In genomic region chr22:40597541-40598453, GRCh38 we compare ENCODE assay signal across 12 cellular contexts. TPM values are rescaled to one million over a fixed set of nuclear protein-coding genes. Genes with fewer than 3 reads are reported as not detected.
DNase-seq lines count a peak whose midpoint lies in the region; ATAC-seq, FAIRE-seq and TF ChIP-seq lines count a peak whose summit lies in the region.
"Had no signal": no experiment of that assay in that cellular context is flagged by ENCODE, and none has a peak within 500 bp of the region (broad histone marks: within the 10 kb centered on the region; RNA-seq: fewer than 3 reads in every experiment).

No MANE protein-coding gene starts in this region.

- CTCF ChIA-PET in activated B cell treated with CpG ODN at 0.5 μM for 24 hours (lab: Charles Lee) = interaction anchor here (0.9 to 1.5 kb wide), 5 partner anchors 9 to 73 kb away, joined by 3 to 5 read pairs (median 4); no protein-coding TSS in a partner anchor

- no peak for ATAC-seq in activated B cell treated with CpG ODN at 0.5 μM for 24 hours (ENCODE audit: low read depth)
- ATAC-seq in foreskin keratinocyte = peak; percentile 39
- no peak for ATAC-seq in GM21528 (IDR thresholded peaks at IDR 0.05; ENCODE audit: low FRiP score, unreplicated experiment)
- ATAC-seq in natural killer cell = no peak

- POLR2A ChIA-PET in activated B cell treated with CpG ODN at 0.5 μM for 24 hours (lab: Charles Lee) = interaction anchor here (0.6 to 1.9 kb wide), 6 partner anchors 8 to 82 kb away, joined by 3 to 12 read pairs (median 4); partner anchors contain the start of gene MRTFA

- H3K27me3 Mint-ChIP-seq in activated B cell treated with CpG ODN at 0.5 μM for 24 hours = no peaks in the 10 kb centered on the region
- no peaks in the 10 kb centered on the region for H3K27me3 Mint-ChIP-seq in natural killer cell (ENCODE audit: low read depth in 2 of 2)
- H3K27me3 Mint-ChIP-seq: brain had no signal

- H3K27ac Mint-ChIP-seq in activated B cell treated with CpG ODN at 0.5 μM for 24 hours (peak overlapping the region; percentile 96), natural killer cell (no peak overlapping the region)

- no peaks in the 10 kb centered on the region for H3K9me3 Mint-ChIP-seq in activated B cell treated with CpG ODN at 0.5 μM for 24 hours
- no peaks in the 10 kb centered on the region for H3K9me3 Mint-ChIP-seq in natural killer cell
- H3K9me3 Mint-ChIP-seq: brain had no signal

- intact Hi-C loops in activated B cell treated with CpG ODN at 0.5 μM for 24 hours (cut with micrococcal nuclease) (no loop called here), natural killer cell (cut with micrococcal nuclease) (no loop called here)

- peaks cover 52% of the 10 kb centered on the region for H3K4me1 ChIP-seq in foreskin keratinocyte

- peak overlapping the region; percentile 53 for H3K27ac ChIP-seq in foreskin keratinocyte

- no peak for DNase-seq in H54 (ENCODE audit: insufficient read length, low spot score)
- no peak for DNase-seq in activated B cell treated with CpG ODN at 0.5 μM for 24 hours
- DNase-seq in foreskin keratinocyte = peak; percentile 76 to 89
- peak; percentile 70 for DNase-seq in retinal pigment epithelial cell (ENCODE audit: low read depth)
- no peak for DNase-seq in NCI-H69 (lab: John Stamatoyannopoulos, UW)
- no peak for DNase-seq in natural killer cell
- no peak for DNase-seq in RKO (ENCODE audit: low spot score)
- DNase-seq: NCI-H446 treated with DMSO at 0.1 percent for 48 hours; stimulated activated CD4-positive, alpha-beta T cell treated with anti-CD3 and anti-CD28 coated beads, Interleukin-2, amount 100 ng/mL, for 24 hours; SW 1271 had no signal

- H3K27me3 ChIP-seq in foreskin keratinocyte = no peaks in the 10 kb centered on the region

- peak; percentile 52 for FAIRE-seq in H54 (lab: Jason Lieb, UNC)

- H3K36me3 Mint-ChIP-seq in activated B cell treated with CpG ODN at 0.5 μM for 24 hours (ENCODE audit: low read depth) (peaks cover 1% of the 10 kb centered on the region), natural killer cell (no peaks in the 10 kb centered on the region)

- TF ChIP-seq CTCF in activated B cell treated with CpG ODN at 0.5 μM for 24 hours (IDR thresholded peaks at IDR 0.05) (no peak), foreskin keratinocyte (conservative IDR thresholded peaks at IDR 0.05) (peak; percentile 37), retinal pigment epithelial cell (conservative IDR thresholded peaks at IDR 0.05; ENCODE audit: low read depth, low read length) (peak; percentile 10), natural killer cell (IDR thresholded peaks at IDR 0.05) (no peak)

- H3K4me3 ChIP-seq in retinal pigment epithelial cell (ENCODE audit: low read length) = no peak overlapping the region

- peak overlapping the region; percentile 29 for H3K4me3 Mint-ChIP-seq in activated B cell treated with CpG ODN at 0.5 μM for 24 hours
- no peak overlapping the region for H3K4me3 Mint-ChIP-seq in natural killer cell

- TF ChIP-seq POLR2A in H54 (IDR thresholded peaks at IDR 0.05; ENCODE audit: low read depth, low read length) = no peak

- peaks cover 66% of the 10 kb centered on the region for H3K4me1 Mint-ChIP-seq in activated B cell treated with CpG ODN at 0.5 μM for 24 hours
- H3K4me1 Mint-ChIP-seq in natural killer cell = peaks cover 48 to 60% of the 10 kb centered on the region in 2 donors

RNA-seq across cellular contexts. Expression of gene MRTFA, which starts 38.7 kb away (rescaled TPM):
- total RNA-seq in activated B cell treated with CpG ODN at 0.5 μM for 24 hours (99.4 and 115 TPM in 2 replicates), foreskin keratinocyte (29.3 and 29.8 TPM in 2 replicates), natural killer cell (10 to 100 TPM; 81.8 to 91.9 (median 83.5) TPM)
- 17.0 and 18.6 TPM in 2 replicates for polyA plus RNA-seq in foreskin keratinocyte

Comparison
In these comparisons a context has a peak if more than half of its experiments do, and no peak if none do; other contexts are left out.
1. DNase-seq: peak in foreskin keratinocyte (2 of 2) and retinal pigment epithelial cell (single experiment); none in H54 (single experiment), activated B cell treated with CpG ODN at 0.5 μM for 24 hours (single experiment), NCI-H69 (single experiment), natural killer cell (single experiment) and RKO (single experiment).
2. CTCF ChIP-seq: peak in foreskin keratinocyte (single experiment) and retinal pigment epithelial cell (single experiment); none in activated B cell treated with CpG ODN at 0.5 μM for 24 hours (single experiment) and natural killer cell (single experiment).